ENCODE assay signal across 1 cellular context in the genomic region with DNA sequence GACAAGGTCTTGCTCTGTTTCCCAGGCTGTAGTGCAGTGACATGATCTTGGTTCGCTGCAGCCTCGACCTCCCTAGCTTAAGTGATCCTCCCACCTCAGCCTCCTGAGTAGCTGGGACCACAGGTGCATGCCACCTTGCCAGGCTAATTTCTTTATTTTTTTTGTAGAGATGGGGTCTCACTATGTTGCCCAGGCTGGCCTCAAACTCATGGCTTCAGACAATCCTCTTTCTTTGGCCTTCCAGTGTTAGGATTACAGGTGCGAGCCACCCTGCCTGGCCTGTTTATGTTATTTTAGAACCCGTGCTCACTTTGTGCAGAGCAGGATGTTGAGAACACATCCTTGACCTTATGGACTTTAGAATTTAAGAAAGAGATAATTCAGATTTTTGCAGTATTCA.
A peak's percentile ranks its signal among the peaks of the same experiment; 100 is the strongest.
TF ChIP-seq lines count a peak whose summit lies in the region.

No MANE protein-coding gene starts in this region.

TF ChIP-seq in HepG2, 621 proteins besides CTCF, POLR2A, EP300 and RAD21:
- TF ChIP-seq, protein P1, sequence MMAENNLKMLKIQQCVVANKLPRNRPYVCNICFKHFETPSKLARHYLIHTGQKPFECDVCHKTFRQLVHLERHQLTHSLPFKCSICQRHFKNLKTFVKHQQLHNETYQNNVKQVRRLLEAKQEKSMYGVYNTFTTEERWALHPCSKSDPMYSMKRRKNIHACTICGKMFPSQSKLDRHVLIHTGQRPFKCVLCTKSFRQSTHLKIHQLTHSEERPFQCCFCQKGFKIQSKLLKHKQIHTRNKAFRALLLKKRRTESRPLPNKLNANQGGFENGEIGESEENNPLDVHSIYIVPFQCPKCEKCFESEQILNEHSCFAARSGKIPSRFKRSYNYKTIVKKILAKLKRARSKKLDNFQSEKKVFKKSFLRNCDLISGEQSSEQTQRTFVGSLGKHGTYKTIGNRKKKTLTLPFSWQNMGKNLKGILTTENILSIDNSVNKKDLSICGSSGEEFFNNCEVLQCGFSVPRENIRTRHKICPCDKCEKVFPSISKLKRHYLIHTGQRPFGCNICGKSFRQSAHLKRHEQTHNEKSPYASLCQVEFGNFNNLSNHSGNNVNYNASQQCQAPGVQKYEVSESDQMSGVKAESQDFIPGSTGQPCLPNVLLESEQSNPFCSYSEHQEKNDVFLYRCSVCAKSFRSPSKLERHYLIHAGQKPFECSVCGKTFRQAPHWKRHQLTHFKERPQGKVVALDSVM (CRISPR knock-in tag; IDR thresholded peaks at IDR 0.05) = 0 out of 2 replicates have a peak, but pooled peaks have one; percentile 57
- TF ChIP-seq ZNF121 (CRISPR knock-in tag; IDR thresholded peaks at IDR 0.05) (peak; percentile 74), KDM4B (CRISPR knock-in tag; IDR thresholded peaks at IDR 0.05) (no peak), WIZ (CRISPR knock-in tag; IDR thresholded peaks at IDR 0.05) (no peak), ZNF44 (CRISPR knock-in tag; IDR thresholded peaks at IDR 0.05) (no peak), ZFP37 (CRISPR knock-in tag; IDR thresholded peaks at IDR 0.05; ENCODE audit: borderline replicate concordance) (no peak), KDM6A (CRISPR knock-in tag; IDR thresholded peaks at IDR 0.05; ENCODE audit: low read depth) (no peak), ZNF30 (CRISPR knock-in tag; IDR thresholded peaks at IDR 0.05) (no peak), HHEX (CRISPR knock-in tag; IDR thresholded peaks at IDR 0.05) (no peak), FOSL1 (CRISPR knock-in tag; IDR thresholded peaks at IDR 0.05; ENCODE audit: borderline replicate concordance) (no peak), ZNF790 (CRISPR knock-in tag; IDR thresholded peaks at IDR 0.05; ENCODE audit: borderline replicate concordance) (no peak), HDAC2 (CRISPR knock-in tag; IDR thresholded peaks at IDR 0.05) (no peak), ESRRA (CRISPR knock-in tag; IDR thresholded peaks at IDR 0.05; ENCODE audit: low read depth) (no peak)
- TF ChIP-seq, protein P2, sequence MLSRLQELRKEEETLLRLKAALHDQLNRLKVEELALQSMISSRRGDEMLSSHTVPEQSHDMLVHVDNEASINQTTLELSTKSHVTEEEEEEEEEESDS (CRISPR knock-in tag; IDR thresholded peaks at IDR 0.05; ENCODE audit: borderline replicate concordance) = no peak
- TF ChIP-seq, protein P3, sequence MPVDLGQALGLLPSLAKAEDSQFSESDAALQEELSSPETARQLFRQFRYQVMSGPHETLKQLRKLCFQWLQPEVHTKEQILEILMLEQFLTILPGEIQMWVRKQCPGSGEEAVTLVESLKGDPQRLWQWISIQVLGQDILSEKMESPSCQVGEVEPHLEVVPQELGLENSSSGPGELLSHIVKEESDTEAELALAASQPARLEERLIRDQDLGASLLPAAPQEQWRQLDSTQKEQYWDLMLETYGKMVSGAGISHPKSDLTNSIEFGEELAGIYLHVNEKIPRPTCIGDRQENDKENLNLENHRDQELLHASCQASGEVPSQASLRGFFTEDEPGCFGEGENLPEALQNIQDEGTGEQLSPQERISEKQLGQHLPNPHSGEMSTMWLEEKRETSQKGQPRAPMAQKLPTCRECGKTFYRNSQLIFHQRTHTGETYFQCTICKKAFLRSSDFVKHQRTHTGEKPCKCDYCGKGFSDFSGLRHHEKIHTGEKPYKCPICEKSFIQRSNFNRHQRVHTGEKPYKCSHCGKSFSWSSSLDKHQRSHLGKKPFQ (CRISPR knock-in tag; IDR thresholded peaks at IDR 0.05; ENCODE audit: insufficient replicate concordance) = no peak
- TF ChIP-seq, protein P4, sequence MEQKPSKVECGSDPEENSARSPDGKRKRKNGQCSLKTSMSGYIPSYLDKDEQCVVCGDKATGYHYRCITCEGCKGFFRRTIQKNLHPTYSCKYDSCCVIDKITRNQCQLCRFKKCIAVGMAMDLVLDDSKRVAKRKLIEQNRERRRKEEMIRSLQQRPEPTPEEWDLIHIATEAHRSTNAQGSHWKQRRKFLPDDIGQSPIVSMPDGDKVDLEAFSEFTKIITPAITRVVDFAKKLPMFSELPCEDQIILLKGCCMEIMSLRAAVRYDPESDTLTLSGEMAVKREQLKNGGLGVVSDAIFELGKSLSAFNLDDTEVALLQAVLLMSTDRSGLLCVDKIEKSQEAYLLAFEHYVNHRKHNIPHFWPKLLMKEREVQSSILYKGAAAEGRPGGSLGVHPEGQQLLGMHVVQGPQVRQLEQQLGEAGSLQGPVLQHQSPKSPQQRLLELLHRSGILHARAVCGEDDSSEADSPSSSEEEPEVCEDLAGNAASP (CRISPR knock-in tag; IDR thresholded peaks at IDR 0.05; ENCODE audit: borderline replicate concordance) = no peak
TF ChIP-seq in HepG2: peak in this region for 2.
